ENCODE assay signal across 15 cellular contexts in genomic region chr11:35372565-35373283, GRCh38. TPM values are rescaled to one million over a fixed set of nuclear protein-coding genes. Genes with fewer than 3 reads are reported as not detected.
"Had no signal": no experiment of that assay in that cellular context is flagged by ENCODE, and none has a peak within 500 bp of the region (broad histone marks: within the 10 kb centered on the region; RNA-seq: fewer than 3 reads in every experiment).

No MANE protein-coding gene starts in this region.

- H3K4me3 ChIP-seq: heart right ventricle, neural progenitor cell, pancreas, thyroid gland had no signal

- H3K9ac ChIP-seq: neural progenitor cell had no signal

- H3K27me3 ChIP-seq: brain microvascular endothelial cell, heart right ventricle, neural progenitor cell, pancreas, thyroid gland had no signal

- H3K36me3 ChIP-seq: brain microvascular endothelial cell, heart right ventricle, neural progenitor cell, pancreas, thyroid gland had no signal

- H3K27ac ChIP-seq: brain microvascular endothelial cell, heart right ventricle, neural progenitor cell, pancreas, thyroid gland had no signal

- H3K4me2 ChIP-seq: neural progenitor cell had no signal

- DNase-seq: activated CD4-positive, alpha-beta memory T cell treated with anti-CD3 and anti-CD28 coated beads for 36 hours; activated gamma-delta T cell treated with Interleukin-2 at 50 U/mL for 16 hours; activated naive CD8-positive, alpha-beta T cell treated with anti-CD3 and anti-CD28 coated beads for 36 hours; activated T-cell treated with anti-CD3 and anti-CD28 coated beads, Interleukin-2, amount 50 U/mL, for 72 hours; brain microvascular endothelial cell; cerebellar nuclear complex; foreskin melanocyte; heart right ventricle; islet precursor cell; retina; stimulated activated CD4-positive, alpha-beta T cell treated with anti-CD3 and anti-CD28 coated beads, Interleukin-4, amount 100 ng/mL, for 4 hours; thyroid gland had no signal

- ATAC-seq: activated T-cell treated with anti-CD3 and anti-CD28 coated beads, Interleukin-2, amount 50 U/mL, for 72 hours had no signal

- H3K4me1 ChIP-seq: neural progenitor cell, thyroid gland had no signal

- H3K9me3 ChIP-seq: heart right ventricle, pancreas, thyroid gland had no signal

- H2AFZ ChIP-seq: neural progenitor cell had no signal

- FAIRE-seq: endometrium, pancreas had no signal

RNA-seq across cellular contexts. Expression of gene SLC1A2, which starts 46.6 kb away (rescaled TPM):
- total RNA-seq: activated CD4-positive, alpha-beta memory T cell treated with anti-CD3 and anti-CD28 coated beads for 36 hours had no signal
